In the genomic region with DNA sequence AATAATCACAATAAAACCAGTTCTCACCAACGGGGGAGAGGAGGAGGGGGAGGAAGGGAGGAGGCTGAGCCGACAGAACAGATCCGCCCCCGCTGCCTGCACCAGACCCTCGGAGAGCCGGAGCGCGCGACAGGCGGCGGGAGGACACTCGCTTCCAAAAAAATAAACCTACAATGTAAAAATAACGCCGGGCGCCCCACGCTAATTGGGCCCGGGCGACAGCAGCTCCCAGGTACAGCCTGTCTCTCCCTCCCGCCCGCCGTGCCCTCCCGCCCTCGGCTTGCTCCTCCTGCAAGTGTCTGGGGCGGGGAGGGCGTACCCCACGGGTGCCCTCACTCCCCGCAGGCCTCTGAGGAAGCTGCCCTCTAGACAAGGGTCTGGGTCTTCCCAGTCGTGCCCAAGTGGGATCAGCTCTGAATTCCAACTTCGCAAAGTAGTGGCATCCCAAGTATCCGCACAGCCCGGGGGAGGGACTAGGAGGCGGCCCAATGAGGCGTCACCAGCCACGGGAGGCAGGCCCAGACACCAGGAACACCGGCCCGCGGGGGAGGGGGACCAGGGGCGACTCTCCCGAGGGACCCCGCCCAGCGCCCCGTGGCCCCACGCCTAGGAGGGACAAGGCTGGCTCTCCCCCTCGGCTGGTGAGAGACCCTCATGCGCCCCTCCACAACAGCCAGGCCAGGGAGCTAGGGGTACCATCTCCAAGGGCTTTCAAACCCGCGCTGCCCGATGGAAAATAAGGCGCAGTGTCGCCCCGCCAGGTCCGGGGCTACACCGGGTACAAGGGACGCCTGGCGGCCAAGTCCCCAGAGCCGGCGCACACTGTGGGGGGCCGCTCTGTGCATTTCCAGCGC, we compare ENCODE assay signal across 8 cellular contexts. TPM values are rescaled to one million over a fixed set of nuclear protein-coding genes. Genes with fewer than 3 reads are reported as not detected.
A peak's percentile ranks its signal among the peaks of the same experiment; 100 is the strongest.
DNase-seq lines count a peak whose midpoint lies in the region; ATAC-seq and TF ChIP-seq lines count a peak whose summit lies in the region.

No MANE protein-coding gene starts in this region.

- H3K27me3 ChIP-seq in OCI-LY3 (ENCODE audit: low read depth, low read length) (peaks cover 3% of the 10 kb centered on the region), esophagus (ENCODE audit: control insufficient read depth in 1 of 2, insufficient read depth in 2 of 2, low read length in 2 of 2) (no peaks in the 10 kb centered on the region), mucosa of rectum (ENCODE audit: control insufficient read depth in 2 of 2, insufficient read depth in 2 of 2, low read length in 2 of 2) (no peaks in the 10 kb centered on the region)

- H3K9ac ChIP-seq in OCI-LY3 (ENCODE audit: low read length) (peak overlapping the region; percentile 95), mucosa of rectum (ENCODE audit: low read depth in 1 of 2, low read length in 2 of 2) (peak overlapping the region; percentile 89 to 92)

- peak overlapping the region; percentile 90 for H3K27ac Mint-ChIP-seq in activated T-cell treated with anti-CD3 and anti-CD28 coated beads, Interleukin-2, amount 50 U/mL, for 24 hours

- H3K9me3 Mint-ChIP-seq in activated T-cell treated with anti-CD3 and anti-CD28 coated beads, Interleukin-2, amount 50 U/mL, for 24 hours: no peaks in the 10 kb centered on the region

- H3K79me2 ChIP-seq in OCI-LY3 (ENCODE audit: low read length): peaks cover 58% of the 10 kb centered on the region

- H3K4me1 Mint-ChIP-seq in activated T-cell treated with anti-CD3 and anti-CD28 coated beads, Interleukin-2, amount 50 U/mL, for 24 hours (ENCODE audit: low read depth): peaks cover 42% of the 10 kb centered on the region

- H3K4me3 Mint-ChIP-seq in activated T-cell treated with anti-CD3 and anti-CD28 coated beads, Interleukin-2, amount 50 U/mL, for 24 hours: peak overlapping the region; percentile 93

- peaks cover 52% of the 10 kb centered on the region for H4K20me1 ChIP-seq in OCI-LY3 (ENCODE audit: insufficient read depth, low read length)

- no peak overlapping the region for H2AFZ ChIP-seq in OCI-LY3 (ENCODE audit: low read depth, low read length)

- 0 to 1% methylated on average over 51 to 59 of the region's 59 CpGs for WGBS in esophagus, 2 donors

- H3K4me1 ChIP-seq in OCI-LY3 (ENCODE audit: low read length) (peaks cover 26% of the 10 kb centered on the region), esophagus (ENCODE audit: control insufficient read depth in 2 of 2, insufficient read depth in 2 of 2, low read length in 1 of 2) (peaks cover 4 to 6% of the 10 kb centered on the region in 2 donors), mucosa of rectum (ENCODE audit: control insufficient read depth in 2 of 2, insufficient read depth in 2 of 2, low read length in 2 of 2) (peaks cover 10 to 21% of the 10 kb centered on the region in 2 donors)

- ATAC-seq in GM19351 (IDR thresholded peaks at IDR 0.05; ENCODE audit: unreplicated experiment) (peak; percentile 32), HG03521 (IDR thresholded peaks at IDR 0.05; ENCODE audit: unreplicated experiment) (peak; percentile 36)

- H3K4me2 ChIP-seq in OCI-LY3 (ENCODE audit: low read length): peak overlapping the region; percentile 87

- no peaks in the 10 kb centered on the region for H3K9me3 ChIP-seq in OCI-LY3 (ENCODE audit: insufficient read depth, low read length)
- no peaks in the 10 kb centered on the region for H3K9me3 ChIP-seq in esophagus (ENCODE audit: control insufficient read depth in 2 of 2, insufficient read depth in 1 of 2, low read depth in 1 of 2, low read length in 1 of 2)
- no peaks in the 10 kb centered on the region for H3K9me3 ChIP-seq in mucosa of rectum (ENCODE audit: control insufficient read depth in 2 of 2, low read length in 2 of 2)

- H3K27ac ChIP-seq in C4-2B (peak overlapping the region; percentile 92), OCI-LY3 (ENCODE audit: low read length) (peak overlapping the region; percentile 69), esophagus (ENCODE audit: low read depth in 2 of 2, low read length in 1 of 2) (peak overlapping the region; percentile 92 to 97), mucosa of rectum (ENCODE audit: low read depth in 2 of 2, low read length in 2 of 2) (peak overlapping the region; percentile 96)

- H3K36me3 ChIP-seq in OCI-LY3 (replicated peaks; ENCODE audit: low read depth, low read length) (peaks cover 6% of the 10 kb centered on the region), esophagus (ENCODE audit: control insufficient read depth in 2 of 2, insufficient read depth in 2 of 2, low read length in 1 of 2) (no peaks in the 10 kb centered on the region), mucosa of rectum (ENCODE audit: control insufficient read depth in 2 of 2, insufficient read depth in 2 of 2, low read length in 2 of 2) (no peaks in the 10 kb centered on the region)

- peaks cover 9% of the 10 kb centered on the region for H3K36me3 Mint-ChIP-seq in activated T-cell treated with anti-CD3 and anti-CD28 coated beads, Interleukin-2, amount 50 U/mL, for 24 hours (ENCODE audit: low read depth)

- H3K4me3 ChIP-seq in OCI-LY3 (ENCODE audit: low read length) (peak overlapping the region; percentile 91), esophagus (ENCODE audit: low read depth in 1 of 2, low read length in 2 of 2) (peak overlapping the region; percentile 80 to 81), mucosa of rectum (ENCODE audit: low read length in 2 of 2) (peak overlapping the region; percentile 84 to 93)

- DNase-seq in activated T-cell treated with anti-CD3 and anti-CD28 coated beads, Interleukin-2, amount 50 U/mL, for 24 hours: peak; percentile 85
- DNase-seq in stimulated activated CD8-positive, alpha-beta memory T cell treated with anti-CD3 and anti-CD28 coated beads, Interleukin-7, amount 100 ng/mL, for 1 hour (ENCODE audit: low read depth in 2 of 2): peak; percentile 20 to 35

- H3K27me3 Mint-ChIP-seq in activated T-cell treated with anti-CD3 and anti-CD28 coated beads, Interleukin-2, amount 50 U/mL, for 24 hours: no peaks in the 10 kb centered on the region

- TF ChIP-seq CTCF in C4-2B (conservative IDR thresholded peaks at IDR 0.05) (no peak), OCI-LY3 (IDR thresholded peaks at IDR 0.05; ENCODE audit: low read depth, low read length) (no peak)

RNA-seq across cellular contexts. Expression of gene NCOR2, which starts 1.0 kb away (rescaled TPM):
- polyA plus RNA-seq in esophagus: 10 to 100 TPM; 22.9 to 48.1 TPM

Comparison
In these comparisons a context has a peak if more than half of its experiments do, and no peak if none do; other contexts are left out.
1. Peak in every context shown above with its lines: DNase-seq, ATAC-seq, H3K4me3 ChIP-seq and H3K27ac ChIP-seq.